18 cellular contexts compared by ENCODE assay signal in genomic region chr4:120915311-120915710, GRCh38. TPM values are rescaled to one million over a fixed set of nuclear protein-coding genes. Genes with fewer than 3 reads are reported as not detected.
"Had no signal": no experiment of that assay in that cellular context is flagged by ENCODE, and none has a peak within 500 bp of the region (broad histone marks: within the 10 kb centered on the region; RNA-seq: fewer than 3 reads in every experiment).

No MANE protein-coding gene starts in this region.

- H3K36me3 Mint-ChIP-seq: activated naive CD8-positive, alpha-beta T cell; immature natural killer cell had no signal

- H3K27me3 Mint-ChIP-seq: activated naive CD8-positive, alpha-beta T cell; brain; central memory CD8-positive, alpha-beta T cell had no signal

- H3K27ac Mint-ChIP-seq: activated CD4-positive, alpha-beta T cell treated with anti-CD3 and anti-CD28 coated beads, Interleukin-2, amount 10 ng/mL, durations not matched to agents 7 days and 5 days; activated naive CD8-positive, alpha-beta T cell; immature natural killer cell had no signal

- H3K4me1 Mint-ChIP-seq: activated CD4-positive, alpha-beta T cell treated with anti-CD3 and anti-CD28 coated beads, Interleukin-2, amount 10 ng/mL, durations not matched to agents 7 days and 5 days; central memory CD8-positive, alpha-beta T cell; immature natural killer cell had no signal

- H3K9me3 Mint-ChIP-seq: activated CD4-positive, alpha-beta T cell treated with anti-CD3 and anti-CD28 coated beads, Interleukin-2, amount 10 ng/mL, durations not matched to agents 7 days and 5 days; brain; central memory CD8-positive, alpha-beta T cell; immature natural killer cell had no signal

- H3K4me3 Mint-ChIP-seq: activated CD4-positive, alpha-beta T cell treated with anti-CD3 and anti-CD28 coated beads, Interleukin-2, amount 10 ng/mL, durations not matched to agents 7 days and 5 days; activated naive CD8-positive, alpha-beta T cell; brain; central memory CD8-positive, alpha-beta T cell; immature natural killer cell had no signal

- DNase-seq: activated CD4-positive, alpha-beta T cell treated with anti-CD3 and anti-CD28 coated beads, Interleukin-2, amount 10 ng/mL, durations not matched to agents 7 days and 5 days; activated CD4-positive, CD25-positive, alpha-beta regulatory T cell; activated gamma-delta T cell treated with Interleukin-2 at 50 U/mL for 16 hours; amygdala; effector memory CD4-positive, alpha-beta T cell; foreskin keratinocyte; heart left ventricle; immature natural killer cell; mesendoderm; pancreas; sigmoid colon; stimulated activated CD4-positive, alpha-beta T cell treated with anti-CD3 and anti-CD28 coated beads, Interleukin-12 subunit alpha, Interleukin-12 subunit beta, amount 100 ng/mL, for 4 hours; stimulated activated CD4-positive, alpha-beta T cell treated with anti-CD3 and anti-CD28 coated beads, Interleukin-2, amount 100 ng/mL, for 24 hours; T-helper 2 cell; thyroid gland had no signal

RNA-seq across cellular contexts. Expression of gene PRDM5, which starts 7.2 kb away (rescaled TPM):
- total RNA-seq: activated CD4-positive, alpha-beta T cell treated with anti-CD3 and anti-CD28 coated beads, Interleukin-2, amount 10 ng/mL, durations not matched to agents 7 days and 5 days had no signal
